Comparison of ENCODE assay signal across 8 cellular contexts in genomic region chr14:21990116-21990515, GRCh38.
A peak's percentile ranks its signal among the peaks of the same experiment; 100 is the strongest.
DNase-seq lines count a peak whose midpoint lies in the region; ATAC-seq and TF ChIP-seq lines count a peak whose summit lies in the region.

No MANE protein-coding gene starts in this region.

- H3K27me3 ChIP-seq in heart right ventricle (peaks cover 0 to 45% (median 7%) of the 10 kb centered on the region in 7 donors), upper lobe of right lung (peaks cover 16% of the 10 kb centered on the region)

- peaks cover 18% of the 10 kb centered on the region for H3K4me1 Mint-ChIP-seq in T-helper 1 cell treated with Interleukin-12 subunit alpha and Interleukin-12 subunit beta and Interleukin-4 antibody, amounts not matched to agents 30 μg/mL and 1 μg/mL, for 36 hours (ENCODE audit: low read depth)
- no peaks in the 10 kb centered on the region for H3K4me1 Mint-ChIP-seq in stimulated activated memory B cell treated with anti-CD40 and anti-IgM and Interleukin-4, amounts not matched to agents 10 μg/mL and 1 μg/mL and 100 μg/mL, for 72 hours

- H3K4me1 ChIP-seq in heart right ventricle (no peaks in the 10 kb centered on the region), upper lobe of right lung (no peaks in the 10 kb centered on the region)

- ATAC-seq in heart right ventricle: no peak
- no peak for ATAC-seq in left cardiac atrium
- no peak for ATAC-seq in upper lobe of right lung
- ATAC-seq in stimulated activated memory B cell treated with anti-CD40 and anti-IgM and Interleukin-4, amounts not matched to agents 10 μg/mL and 1 μg/mL and 100 μg/mL, for 72 hours: no peak

- 30% methylated on average over 2 of the region's 2 CpGs for WGBS in heart right ventricle, 2 donors

- intact Hi-C loops in heart right ventricle (cut with DNase I) (no loop called here), left cardiac atrium (cut with DNase I) (no loop called here), upper lobe of right lung (cut with DNase I) (no loop called here)

- TF ChIP-seq CTCF in heart right ventricle (IDR thresholded peaks at IDR 0.05) (peak in 5 of 9 donors; percentile 19 to 40 (median 36)), fibroblast of pulmonary artery (IDR thresholded peaks at IDR 0.05; ENCODE audit: low read length, missing control alignments) (peak; percentile 45), upper lobe of right lung (IDR thresholded peaks at IDR 0.05) (peak; percentile 37)

- H3K4me3 ChIP-seq in heart right ventricle (no peak overlapping the region), fibroblast of pulmonary artery (replicated peaks; ENCODE audit: low read depth, low read length) (no peak overlapping the region), upper lobe of right lung (no peak overlapping the region)

- H3K9me3 ChIP-seq in heart right ventricle (no peaks in the 10 kb centered on the region), upper lobe of right lung (no peaks in the 10 kb centered on the region)

- peaks cover 16% of the 10 kb centered on the region for H3K27me3 Mint-ChIP-seq in T-helper 1 cell treated with Interleukin-12 subunit alpha and Interleukin-12 subunit beta and Interleukin-4 antibody, amounts not matched to agents 30 μg/mL and 1 μg/mL, for 36 hours (ENCODE audit: low read depth)
- peaks cover 55% of the 10 kb centered on the region for H3K27me3 Mint-ChIP-seq in stimulated activated memory B cell treated with anti-CD40 and anti-IgM and Interleukin-4, amounts not matched to agents 10 μg/mL and 1 μg/mL and 100 μg/mL, for 72 hours

- no peak overlapping the region for H3K27ac ChIP-seq in heart right ventricle
- H3K27ac ChIP-seq in upper lobe of right lung: no peak overlapping the region

- peak overlapping the region; percentile 54 for H3K4me3 Mint-ChIP-seq in T-helper 1 cell treated with Interleukin-12 subunit alpha and Interleukin-12 subunit beta and Interleukin-4 antibody, amounts not matched to agents 30 μg/mL and 1 μg/mL, for 36 hours
- no peak overlapping the region for H3K4me3 Mint-ChIP-seq in stimulated activated memory B cell treated with anti-CD40 and anti-IgM and Interleukin-4, amounts not matched to agents 10 μg/mL and 1 μg/mL and 100 μg/mL, for 72 hours

- H3K27ac Mint-ChIP-seq in T-helper 1 cell treated with Interleukin-12 subunit alpha and Interleukin-12 subunit beta and Interleukin-4 antibody, amounts not matched to agents 30 μg/mL and 1 μg/mL, for 36 hours: peak overlapping the region; percentile 57
- no peak overlapping the region for H3K27ac Mint-ChIP-seq in stimulated activated memory B cell treated with anti-CD40 and anti-IgM and Interleukin-4, amounts not matched to agents 10 μg/mL and 1 μg/mL and 100 μg/mL, for 72 hours

- DNase-seq in heart right ventricle (no peak), left cardiac atrium (no peak), fibroblast of pulmonary artery (ENCODE audit: low read depth) (peak; percentile 3), upper lobe of right lung (no peak), GDM1 (lab: John Stamatoyannopoulos, UW) (no peak)
- DNase-seq in activated effector memory CD4-positive, alpha-beta T cell treated with anti-CD3 and anti-CD28 coated beads, Interleukin-2, amount 50 U/mL, for 16 hours: no peak

- no peaks in the 10 kb centered on the region for H3K36me3 ChIP-seq in heart right ventricle
- no peaks in the 10 kb centered on the region for H3K36me3 ChIP-seq in upper lobe of right lung

- H3K36me3 Mint-ChIP-seq in T-helper 1 cell treated with Interleukin-12 subunit alpha and Interleukin-12 subunit beta and Interleukin-4 antibody, amounts not matched to agents 30 μg/mL and 1 μg/mL, for 36 hours (ENCODE audit: low read depth): no peaks in the 10 kb centered on the region
- no peaks in the 10 kb centered on the region for H3K36me3 Mint-ChIP-seq in stimulated activated memory B cell treated with anti-CD40 and anti-IgM and Interleukin-4, amounts not matched to agents 10 μg/mL and 1 μg/mL and 100 μg/mL, for 72 hours

- no peaks in the 10 kb centered on the region for H3K9me3 Mint-ChIP-seq in T-helper 1 cell treated with Interleukin-12 subunit alpha and Interleukin-12 subunit beta and Interleukin-4 antibody, amounts not matched to agents 30 μg/mL and 1 μg/mL, for 36 hours
- H3K9me3 Mint-ChIP-seq in stimulated activated memory B cell treated with anti-CD40 and anti-IgM and Interleukin-4, amounts not matched to agents 10 μg/mL and 1 μg/mL and 100 μg/mL, for 72 hours: no peaks in the 10 kb centered on the region
